Comparison of ENCODE assay signal across 8 cellular contexts in the genomic region with DNA sequence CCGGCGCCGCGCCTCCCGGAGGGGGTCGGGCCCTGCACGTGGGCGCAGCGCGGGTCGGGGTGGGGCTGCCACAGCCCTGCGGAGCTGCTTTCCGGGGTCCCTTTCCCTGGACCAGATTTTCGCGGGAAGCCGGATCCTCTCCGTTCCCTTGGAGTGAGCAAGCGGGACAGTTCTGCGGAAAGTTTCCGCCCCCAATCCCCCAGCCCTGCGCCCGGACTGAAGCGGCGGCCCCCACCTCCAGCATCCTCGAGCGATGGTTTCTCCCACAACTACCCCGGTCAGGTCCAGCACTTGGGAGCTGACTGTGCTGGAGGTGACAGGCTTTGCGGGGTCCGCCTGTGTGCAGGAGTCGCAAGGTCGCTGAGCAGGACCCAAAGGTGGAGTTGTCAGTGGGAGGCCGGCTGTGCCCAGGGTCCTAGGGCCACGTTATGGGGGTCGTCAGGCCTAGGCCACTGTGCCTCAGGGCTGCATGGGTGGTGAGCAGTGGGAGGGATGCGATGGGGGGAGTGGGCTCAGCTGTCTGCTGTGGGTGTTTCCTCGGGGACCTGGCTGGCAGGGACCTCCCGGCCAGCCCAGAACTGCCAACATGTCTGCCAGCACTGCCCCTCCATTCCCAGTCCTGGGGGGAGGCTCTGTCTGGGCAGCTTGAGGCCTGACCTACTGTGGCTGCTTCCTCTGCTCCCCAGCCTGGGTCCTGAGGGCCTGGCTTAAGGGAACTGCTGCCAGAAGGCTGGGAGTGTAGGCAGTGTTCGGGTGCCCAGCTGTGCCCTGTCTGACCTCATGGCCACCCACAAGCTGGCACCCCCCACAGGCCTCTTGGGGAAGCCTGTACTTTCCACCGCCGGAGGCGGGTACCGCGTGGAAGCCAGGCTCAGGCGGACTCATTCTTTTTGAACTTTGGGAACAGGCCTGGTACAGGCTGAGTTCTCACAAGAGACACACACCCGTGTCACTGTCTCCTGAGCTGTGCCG. TPM values are rescaled to one million over a fixed set of nuclear protein-coding genes. Genes with fewer than 3 reads are reported as not detected.
A peak's percentile ranks its signal among the peaks of the same experiment; 100 is the strongest.
DNase-seq lines count a peak whose midpoint lies in the region; ATAC-seq and TF ChIP-seq lines count a peak whose summit lies in the region.

No MANE protein-coding gene starts in this region.

- peaks cover 11% of the 10 kb centered on the region for H3F3A ChIP-seq in smooth muscle cell (ENCODE audit: low read depth)

- DNase-seq in NCI-H1417 (lab: John Stamatoyannopoulos, UW) (peak in 2 of 3 experiments; percentile 57 to 64), NCI-H1417 treated with DMSO at 0.1 percent for 48 hours (lab: John Stamatoyannopoulos, UW) (no peak), cardiac fibroblast (ENCODE audit: low read depth in 2 of 2) (peak in 1 of 2 donors; percentile 41), iris pigment epithelial cell (ENCODE audit: low read depth) (peak; percentile 48), smooth muscle cell (lab: John Stamatoyannopoulos, UW; ENCODE audit: unreplicated experiment) (no peak), NCI-H526 treated with DMSO at 0.1 percent for 48 hours (lab: John Stamatoyannopoulos, UW) (no peak)

- H2AFZ ChIP-seq in smooth muscle cell (ENCODE audit: low read depth) = no peak overlapping the region

- peaks cover 44% of the 10 kb centered on the region for H4K20me1 ChIP-seq in smooth muscle cell (ENCODE audit: low read depth)

- no peaks in the 10 kb centered on the region for H3K36me3 ChIP-seq in smooth muscle cell (ENCODE audit: low read depth)

- peaks cover 27% of the 10 kb centered on the region for H3K4me1 ChIP-seq in smooth muscle cell (ENCODE audit: low read depth)

- TF ChIP-seq CTCF in cardiac fibroblast (IDR thresholded peaks at IDR 0.05; ENCODE audit: low read depth, low read length) (peak; percentile 3), smooth muscle cell (IDR thresholded peaks at IDR 0.05; ENCODE audit: borderline replicate concordance, insufficient read depth, poor library complexity, severe bottlenecking) (no peak)

- H3K79me2 ChIP-seq in smooth muscle cell (ENCODE audit: low read depth) = peaks cover 89% of the 10 kb centered on the region

- peak overlapping the region; percentile 27 for H3K27ac ChIP-seq in smooth muscle cell (ENCODE audit: low read depth)

- peak overlapping the region; percentile 89 for H3K4me2 ChIP-seq in smooth muscle cell

- no peaks in the 10 kb centered on the region for H3K9me3 ChIP-seq in smooth muscle cell (replicated peaks; ENCODE audit: low read depth)

- H3K27me3 ChIP-seq in smooth muscle cell (ENCODE audit: low read depth) = no peaks in the 10 kb centered on the region

- WGBS in smooth muscle cell (ENCODE audit: low lambda C conversion rate) = 26% methylated on average over 26 of the region's 46 CpGs

- H3K4me3 ChIP-seq in cardiac fibroblast (replicated peaks in 1 of 2; ENCODE audit: low read depth in 2 of 2, low read length in 2 of 2) (peak overlapping the region; percentile 75 to 87), smooth muscle cell (peak overlapping the region; percentile 78)

- ATAC-seq in HG02610 (IDR thresholded peaks at IDR 0.05; ENCODE audit: unreplicated experiment) = peak; percentile 15

- peak overlapping the region; percentile 21 for H3K9ac ChIP-seq in smooth muscle cell (ENCODE audit: low read depth)

TF ChIP-seq in PFSK-1, 5 proteins besides CTCF, POLR2A, EP300 and RAD21:
- no peak for TF ChIP-seq FOXP2 (optimal IDR thresholded peaks at IDR 0.05; ENCODE audit: borderline replicate concordance, extremely low read depth, extremely low read length, insufficient read depth)
- TF ChIP-seq SIN3A (IDR thresholded peaks at IDR 0.05; ENCODE audit: borderline replicate concordance, insufficient read depth, low read length) = peak; percentile 5; the same call in 1 of the 2 replicates

RNA-seq across cellular contexts. Expression of gene ST3GAL4, which starts 0.7 kb away (rescaled TPM):
- 70.0 TPM for polyA plus RNA-seq in PFSK-1 (2012; ENCODE audit: insufficient read length, low read depth)
- total RNA-seq in smooth muscle cell = 36.5 and 60.3 TPM in 2 replicates
- 58.5 and 60.9 TPM in 2 replicates for polyA plus RNA-seq in smooth muscle cell

RNA-seq across cellular contexts. Expression of gene DCPS, which starts 52.4 kb away (rescaled TPM):
- polyA plus RNA-seq in PFSK-1 (2012; ENCODE audit: insufficient read length, low read depth) = 58.3 TPM
- 8.9 and 19.0 TPM in 2 replicates for total RNA-seq in smooth muscle cell
- 25.4 and 34.1 TPM in 2 replicates for polyA plus RNA-seq in smooth muscle cell

Comparison
In these comparisons a context has a peak if more than half of its experiments do, and no peak if none do; other contexts are left out.
1. DNase-seq: peak in NCI-H1417 (2 of 3) and iris pigment epithelial cell (single experiment); none in NCI-H1417 treated with DMSO at 0.1 percent for 48 hours (single experiment), smooth muscle cell (single experiment) and NCI-H526 treated with DMSO at 0.1 percent for 48 hours (single experiment).